In the genomic region with DNA sequence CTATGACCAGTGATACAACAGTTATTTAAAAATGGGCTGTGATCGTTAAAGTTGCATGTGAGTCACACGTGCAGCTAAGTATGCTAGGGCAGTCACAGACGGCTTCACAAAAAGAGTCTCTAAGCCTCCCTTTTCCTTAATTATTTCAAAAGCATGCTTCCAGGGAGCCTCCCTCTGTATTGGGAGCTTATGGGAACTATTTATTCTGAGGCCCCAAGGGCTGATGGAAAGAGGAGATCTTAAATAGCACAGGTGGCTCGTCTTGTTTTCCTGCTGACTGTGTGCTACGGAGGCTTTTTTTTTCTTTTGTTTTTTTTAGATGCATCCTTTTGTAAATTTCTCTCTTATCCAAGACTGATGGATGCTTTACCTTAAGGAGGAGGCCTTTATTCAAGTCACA, we compare ENCODE assay signal across 26 cellular contexts.
"Had no signal": no experiment of that assay in that cellular context is flagged by ENCODE, and none has a peak within 500 bp of the region (broad histone marks: within the 10 kb centered on the region; RNA-seq: fewer than 3 reads in every experiment).

No MANE protein-coding gene starts in this region.

- H3K27ac Mint-ChIP-seq: activated CD8-positive, alpha-beta T cell treated with anti-CD3 and anti-CD28 coated beads, Interleukin-2, amount 10 ng/mL, durations not matched to agents 7 days and 5 days; activated naive CD4-positive, alpha-beta T cell treated with anti-CD3 and anti-CD28 coated beads, Interleukin-2, amount 50 U/mL, for 72 hours; natural killer cell treated with Interleukin-12 subunit alpha and Interleukin-12 subunit beta and Interleukin-15 and Interleukin-18, amount 100 ng/mL, for 72 hours; stimulated activated naive CD8-positive, alpha-beta T cell treated with anti-CD3 and anti-CD28 coated beads, Interleukin-15, Interleukin-2, amounts not matched to agents 100 ng/mL and 50 ng/mL, for 24 hours had no signal

- H3K9ac ChIP-seq: parathyroid adenoma had no signal

- H3K4me1 ChIP-seq: parathyroid adenoma, right lobe of liver, uterus had no signal

- H3K4me3 Mint-ChIP-seq: activated CD8-positive, alpha-beta T cell treated with anti-CD3 and anti-CD28 coated beads, Interleukin-2, amount 10 ng/mL, durations not matched to agents 7 days and 5 days; natural killer cell treated with Interleukin-12 subunit alpha and Interleukin-12 subunit beta and Interleukin-15 and Interleukin-18, amount 100 ng/mL, for 72 hours; stimulated activated naive CD8-positive, alpha-beta T cell treated with anti-CD3 and anti-CD28 coated beads, Interleukin-15, Interleukin-2, amounts not matched to agents 100 ng/mL and 50 ng/mL, for 24 hours had no signal

- H3K9me3 ChIP-seq: adrenal gland, ascending aorta, right lobe of liver, tibial artery, uterus had no signal

- ATAC-seq: activated CD8-positive, alpha-beta T cell treated with anti-CD3 and anti-CD28 coated beads, Interleukin-2, amount 10 ng/mL, durations not matched to agents 7 days and 5 days; activated naive CD4-positive, alpha-beta T cell treated with anti-CD3 and anti-CD28 coated beads, Interleukin-2, amount 50 U/mL, for 72 hours; left ventricle myocardium superior; natural killer cell treated with Interleukin-12 subunit alpha and Interleukin-12 subunit beta and Interleukin-15 and Interleukin-18, amount 100 ng/mL, for 72 hours; right lobe of liver had no signal

- DNase-seq: activated CD4-positive, alpha-beta T cell treated with anti-CD3 and anti-CD28 coated beads for 1 hour; activated CD4-positive, alpha-beta T cell treated with anti-CD3 and anti-CD28 coated beads, Interleukin-2, amount 50 U/mL, for 1 hour; activated CD8-positive, alpha-beta T cell treated with anti-CD3 and anti-CD28 coated beads, Interleukin-2, amount 10 ng/mL, durations not matched to agents 7 days and 5 days; adrenal gland; brain microvascular endothelial cell; central memory CD4-positive, alpha-beta T cell; dermis blood vessel endothelial cell; effector CD8-positive, alpha-beta T cell; erythroblast; foreskin melanocyte; hippocampal formation; left ventricle myocardium superior; mammary epithelial cell; midbrain; right lobe of liver; stimulated activated CD4-positive, alpha-beta T cell treated with anti-CD3 and anti-CD28 coated beads, Interleukin-1b, Interleukin-23, amount 100 ng/mL, for 48 hours; substantia nigra; tibial artery; uterus; WERI-Rb-1 had no signal

- H3K27me3 ChIP-seq: adrenal gland, ascending aorta, brain microvascular endothelial cell, right lobe of liver, tibial artery, uterus had no signal

- H3K36me3 ChIP-seq: adrenal gland, ascending aorta, brain microvascular endothelial cell, right lobe of liver, tibial artery, uterus, WERI-Rb-1 had no signal

- H3K27ac ChIP-seq: adrenal gland, ascending aorta, brain microvascular endothelial cell, parathyroid adenoma, right lobe of liver, skin epidermis, tibial artery, uterus, WERI-Rb-1 had no signal

- H3K79me2 ChIP-seq: parathyroid adenoma had no signal

- H2AFZ ChIP-seq: parathyroid adenoma had no signal

- H3K4me3 ChIP-seq: adrenal gland, ascending aorta, right lobe of liver, skin epidermis, tibial artery, uterus had no signal
